8 cellular contexts compared by ENCODE assay signal in genomic region chr1:15618685-15619525, GRCh38. TPM values are rescaled to one million over a fixed set of nuclear protein-coding genes. Genes with fewer than 3 reads are reported as not detected.
DNase-seq lines count a peak whose midpoint lies in the region; ATAC-seq and TF ChIP-seq lines count a peak whose summit lies in the region.

No MANE protein-coding gene starts in this region.

- peaks cover 54% of the 10 kb centered on the region for H3K4me1 Mint-ChIP-seq in activated naive CD8-positive, alpha-beta T cell (ENCODE audit: low read depth)

- ATAC-seq in GM21786 (IDR thresholded peaks at IDR 0.05; ENCODE audit: unreplicated experiment): no peak

- intact Hi-C loops in left ventricle myocardium inferior (cut with micrococcal nuclease) (no loop called here), cardiac septum (cut with DNase I) (loop anchor here (5.0 kb wide), 3 partner anchors 63 to 92 kb away; partner anchors contain the start of genes DNAJC16 and PLEKHM2)

- peak overlapping the region; percentile 96 for H3K27ac Mint-ChIP-seq in activated naive CD8-positive, alpha-beta T cell

- DNase-seq in left ventricle myocardium inferior: no peak
- no peak for DNase-seq in cardiac septum (ENCODE audit: low spot score)
- no peak for DNase-seq in substantia nigra (lab: John Stamatoyannopoulos, UW)
- DNase-seq in retina: no peak
- DNase-seq in caudate nucleus (lab: John Stamatoyannopoulos, UW): no peak

- no peaks in the 10 kb centered on the region for H3K36me3 Mint-ChIP-seq in activated naive CD8-positive, alpha-beta T cell

- H3K27me3 Mint-ChIP-seq in activated naive CD8-positive, alpha-beta T cell: no peaks in the 10 kb centered on the region

- H3K9me3 ChIP-seq in left ventricle myocardium inferior (replicated peaks): no peaks in the 10 kb centered on the region
- no peaks in the 10 kb centered on the region for H3K9me3 ChIP-seq in iPS-20b (ENCODE audit: insufficient read depth, low read depth, low read length)

- TF ChIP-seq CTCF in left ventricle myocardium inferior (IDR thresholded peaks at IDR 0.05; ENCODE audit: borderline replicate concordance): no peak

- H3K4me1 ChIP-seq in left ventricle myocardium inferior (peaks cover 73% of the 10 kb centered on the region), iPS-20b (ENCODE audit: insufficient read depth, low read length) (peaks cover 10% of the 10 kb centered on the region)

- H3K36me3 ChIP-seq in left ventricle myocardium inferior (no peaks in the 10 kb centered on the region), iPS-20b (ENCODE audit: insufficient read depth, low read depth, low read length) (peaks cover 6% of the 10 kb centered on the region; the same call in 1 of the 2 replicates)

- H3K4me3 ChIP-seq in left ventricle myocardium inferior (peak overlapping the region; percentile 98), iPS-20b (ENCODE audit: low read length) (peak overlapping the region; percentile 91)

- H3K27me3 ChIP-seq in left ventricle myocardium inferior (ENCODE audit: low read depth): no peaks in the 10 kb centered on the region
- no peaks in the 10 kb centered on the region for H3K27me3 ChIP-seq in iPS-20b (ENCODE audit: insufficient read depth, low read length)

- no peaks in the 10 kb centered on the region for H3K9me3 Mint-ChIP-seq in activated naive CD8-positive, alpha-beta T cell (ENCODE audit: low read depth)

- H3K4me3 Mint-ChIP-seq in activated naive CD8-positive, alpha-beta T cell: peak overlapping the region; percentile 97

- peak overlapping the region; percentile 92 for H3K9ac ChIP-seq in iPS-20b (ENCODE audit: low read depth, low read length)

- H3K27ac ChIP-seq in left ventricle myocardium inferior (replicated peaks) (peak overlapping the region; percentile 97), iPS-20b (ENCODE audit: low read length) (no peak overlapping the region), substantia nigra (ENCODE audit: low read depth, low read length, poor library complexity, severe bottlenecking) (peak overlapping the region; percentile 82), caudate nucleus (ENCODE audit: low read depth, low read length) (no peak overlapping the region)

RNA-seq across cellular contexts. Expression of gene DDI2, which starts 1.6 kb away (rescaled TPM):
- 22.5 TPM for total RNA-seq in left ventricle myocardium inferior
- total RNA-seq in cardiac septum: 23.7 TPM

RNA-seq across cellular contexts. Expression of gene AGMAT, which starts 34.1 kb away (rescaled TPM):
- not detected for total RNA-seq in left ventricle myocardium inferior
- 0.11 TPM for total RNA-seq in cardiac septum

Comparison
In these comparisons a context has a peak if more than half of its experiments do, and no peak if none do; other contexts are left out.
1. H3K27ac ChIP-seq: peak in left ventricle myocardium inferior (single experiment) and substantia nigra (single experiment); none in iPS-20b (single experiment) and caudate nucleus (single experiment).